10 cellular contexts compared by ENCODE assay signal in genomic region chr15:40040293-40040635, GRCh38. TPM values are rescaled to one million over a fixed set of nuclear protein-coding genes. Genes with fewer than 3 reads are reported as not detected.
DNase-seq lines count a peak whose midpoint lies in the region; ATAC-seq and TF ChIP-seq lines count a peak whose summit lies in the region.
"Had no signal": no experiment of that assay in that cellular context is flagged by ENCODE, and none has a peak within 500 bp of the region (broad histone marks: within the 10 kb centered on the region; RNA-seq: fewer than 3 reads in every experiment).

No MANE protein-coding gene starts in this region.

- no peaks in the 10 kb centered on the region for H3K27me3 ChIP-seq in adipocyte (replicated peaks; ENCODE audit: control insufficient read depth, insufficient read depth, low read length)

- peaks cover 0 to 2% (median 0%) of the 10 kb centered on the region in 3 donors for H3K27me3 Mint-ChIP-seq in CD14-positive monocyte (ENCODE audit: low read depth in 3 of 3)
- no peaks in the 10 kb centered on the region for H3K27me3 Mint-ChIP-seq in naive B cell

- H3K4me3 ChIP-seq in HEK293 (ENCODE audit: low read depth, low read length) (no peak overlapping the region), adipocyte (ENCODE audit: low read length) (peak overlapping the region; percentile 92)

- H3K36me3 ChIP-seq in HEK293 (ENCODE audit: control insufficient read depth in 2 of 2, insufficient read depth in 1 of 2, low read length in 2 of 2) (peaks cover 7 to 25% of the 10 kb centered on the region in 2 experiments), adipocyte (ENCODE audit: control insufficient read depth, insufficient read depth, low read length, severe bottlenecking) (peaks cover 20% of the 10 kb centered on the region)

- H3K9me3 ChIP-seq in HEK293 (ENCODE audit: control insufficient read depth, insufficient read depth, low read depth, low read length) (no peaks in the 10 kb centered on the region), adipocyte (ENCODE audit: control insufficient read depth, low read length) (no peaks in the 10 kb centered on the region)

- peak overlapping the region; percentile 96 for H3K9ac ChIP-seq in adipocyte (ENCODE audit: low read length)

- no peak overlapping the region for H3K27ac ChIP-seq in HEK293 (ENCODE audit: extremely low read depth, low read depth, low read length)

- TF ChIP-seq CTCF in CD14-positive monocyte (IDR thresholded peaks at IDR 0.05) (no peak), HEK293 (tag by site-specific recombination; IDR thresholded peaks at IDR 0.05) (no peak)

- H3K27ac Mint-ChIP-seq in CD14-positive monocyte (peak overlapping the region; percentile 1 to 84 (median 56)), naive B cell (peak overlapping the region; percentile 89 to 99 (median 92))

- DNase-seq in CD14-positive monocyte (ENCODE audit: low spot score), result no peak
- DNase-seq in adipocyte (ENCODE audit: low read depth), result no peak
- DNase-seq in naive B cell, result no peak
- no peak for DNase-seq in nucleus accumbens (lab: John Stamatoyannopoulos, UW)
- no peak for DNase-seq in DMS 273 treated with DMSO at 0.1 percent for 48 hours (lab: John Stamatoyannopoulos, UW)
- DNase-seq: GDM1, NCI-H1417 had no signal

- H3K36me3 Mint-ChIP-seq in CD14-positive monocyte, result peaks cover 16 to 18% of the 10 kb centered on the region in 2 donors
- H3K36me3 Mint-ChIP-seq in naive B cell, result peaks cover 8 to 13% of the 10 kb centered on the region in 2 donors

- H3K4me1 Mint-ChIP-seq in CD14-positive monocyte (peaks cover 36% of the 10 kb centered on the region), naive B cell (peaks cover 28 to 48% (median 38%) of the 10 kb centered on the region in 3 donors)

- intact Hi-C loops in CD14-positive monocyte (cut with micrococcal nuclease), result loop anchor here in 1 of 2 donors (5.0 to 10.0 kb wide), 2 partner anchors 232 to 255 kb away; partner anchors contain the start of gene FSIP1

- H3K4me3 Mint-ChIP-seq in CD14-positive monocyte (peak overlapping the region in 1 of 2 donors; percentile 59), naive B cell (peak overlapping the region; percentile 40 to 99 (median 71))

- CTCF ChIA-PET in HEK293 (lab: Yijun Ruan, JAX), result interaction anchor here (0.5 to 5.1 kb wide), 5 partner anchors 28 to 234 kb away, joined by 3 to 35 read pairs (median 4); partner anchors contain the start of gene BMF

- POLR2A ChIA-PET in HEK293 (lab: Yijun Ruan, JAX), result interaction anchor here (0.6 to 1.4 kb wide), 2 partner anchors 66 to 235 kb away, joined by 3 read pairs; no protein-coding TSS in a partner anchor

- no peaks in the 10 kb centered on the region; the same call in 1 of the 2 replicates for H3K4me1 ChIP-seq in HEK293 (ENCODE audit: control insufficient read depth, insufficient read depth, low read length)
- H3K4me1 ChIP-seq in adipocyte (ENCODE audit: control insufficient read depth, insufficient read depth, low read length), result peaks cover 20% of the 10 kb centered on the region

- no peak for ATAC-seq in naive B cell (ENCODE audit: low read depth in 2 of 2)
- ATAC-seq in HG02763 (IDR thresholded peaks at IDR 0.05; ENCODE audit: unreplicated experiment), result no peak
- no peak for ATAC-seq in GM18502 (IDR thresholded peaks at IDR 0.05; ENCODE audit: poor library complexity, unreplicated experiment)

- no peaks in the 10 kb centered on the region for H3K9me3 Mint-ChIP-seq in CD14-positive monocyte
- no peaks in the 10 kb centered on the region for H3K9me3 Mint-ChIP-seq in naive B cell

TF ChIP-seq in HEK293, 187 proteins besides CTCF, POLR2A, EP300 and RAD21:
- TF ChIP-seq ZNF777 (tag by site-specific recombination; IDR thresholded peaks at IDR 0.05; ENCODE audit: borderline replicate concordance) (no peak), PRDM10 (tag by site-specific recombination; IDR thresholded peaks at IDR 0.05) (peak; percentile 46; the same call in 1 of the 2 replicates), ZBTB44 (tag by site-specific recombination; IDR thresholded peaks at IDR 0.05) (no peak)

RNA-seq across cellular contexts. Expression of gene SRP14, which starts 1.3 kb away (rescaled TPM):
- polyA plus RNA-seq in CD14-positive monocyte, result 100 to 1,000 TPM; 525 to 548 TPM
- 1,000 to 10,000 TPM in 1 of 6 donors, 100 to 1,000 TPM in 5; 640 to 1,092 (median 833) TPM for polyA plus RNA-seq in naive B cell (ENCODE audit: low read depth in 6 of 6)
